ENCODE assay signal across 2 cellular contexts in the genomic region with DNA sequence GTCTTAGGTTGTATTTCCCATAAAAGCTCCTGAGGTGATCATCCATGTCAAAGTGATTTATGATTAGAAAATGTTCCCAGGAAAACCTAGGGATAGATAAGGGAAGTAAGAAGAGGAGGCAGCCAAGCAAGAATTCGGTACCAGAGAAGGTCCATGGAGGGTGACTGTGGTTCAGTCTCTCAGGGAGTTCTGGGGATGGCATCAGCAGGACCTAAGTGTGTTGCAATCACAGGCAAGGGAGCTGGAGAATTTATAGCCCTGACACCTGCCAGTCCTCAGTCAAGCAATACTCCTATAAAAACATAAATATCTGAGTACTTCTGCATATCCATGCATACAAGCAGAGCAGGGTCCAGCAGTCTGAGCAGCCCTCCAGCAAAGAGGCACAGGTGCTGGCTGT.
A peak's percentile ranks its signal among the peaks of the same experiment; 100 is the strongest.
TF ChIP-seq lines count a peak whose summit lies in the region.

No MANE protein-coding gene starts in this region.

TF ChIP-seq in HepG2, 621 proteins besides CTCF, POLR2A, EP300 and RAD21 (continued from another document):
- TF ChIP-seq CEBPB (IDR thresholded peaks at IDR 0.05; ENCODE audit: borderline replicate concordance, low read depth, low read length) (peak; percentile 49; the same call in 1 of the 2 replicates), ZNF782 (CRISPR knock-in tag; IDR thresholded peaks at IDR 0.05; ENCODE audit: borderline replicate concordance) (no peak), MEIS1 (CRISPR knock-in tag; IDR thresholded peaks at IDR 0.05; ENCODE audit: borderline replicate concordance) (no peak)
- TF ChIP-seq, protein P1, sequence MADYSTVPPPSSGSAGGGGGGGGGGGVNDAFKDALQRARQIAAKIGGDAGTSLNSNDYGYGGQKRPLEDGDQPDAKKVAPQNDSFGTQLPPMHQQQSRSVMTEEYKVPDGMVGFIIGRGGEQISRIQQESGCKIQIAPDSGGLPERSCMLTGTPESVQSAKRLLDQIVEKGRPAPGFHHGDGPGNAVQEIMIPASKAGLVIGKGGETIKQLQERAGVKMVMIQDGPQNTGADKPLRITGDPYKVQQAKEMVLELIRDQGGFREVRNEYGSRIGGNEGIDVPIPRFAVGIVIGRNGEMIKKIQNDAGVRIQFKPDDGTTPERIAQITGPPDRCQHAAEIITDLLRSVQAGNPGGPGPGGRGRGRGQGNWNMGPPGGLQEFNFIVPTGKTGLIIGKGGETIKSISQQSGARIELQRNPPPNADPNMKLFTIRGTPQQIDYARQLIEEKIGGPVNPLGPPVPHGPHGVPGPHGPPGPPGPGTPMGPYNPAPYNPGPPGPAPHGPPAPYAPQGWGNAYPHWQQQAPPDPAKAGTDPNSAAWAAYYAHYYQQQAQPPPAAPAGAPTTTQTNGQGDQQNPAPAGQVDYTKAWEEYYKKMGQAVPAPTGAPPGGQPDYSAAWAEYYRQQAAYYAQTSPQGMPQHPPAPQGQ (CRISPR knock-in tag; IDR thresholded peaks at IDR 0.05; ENCODE audit: borderline replicate concordance) = no peak

TF ChIP-seq in K562, 482 proteins besides CTCF, POLR2A, EP300 and RAD21:
- TF ChIP-seq, protein P2, sequence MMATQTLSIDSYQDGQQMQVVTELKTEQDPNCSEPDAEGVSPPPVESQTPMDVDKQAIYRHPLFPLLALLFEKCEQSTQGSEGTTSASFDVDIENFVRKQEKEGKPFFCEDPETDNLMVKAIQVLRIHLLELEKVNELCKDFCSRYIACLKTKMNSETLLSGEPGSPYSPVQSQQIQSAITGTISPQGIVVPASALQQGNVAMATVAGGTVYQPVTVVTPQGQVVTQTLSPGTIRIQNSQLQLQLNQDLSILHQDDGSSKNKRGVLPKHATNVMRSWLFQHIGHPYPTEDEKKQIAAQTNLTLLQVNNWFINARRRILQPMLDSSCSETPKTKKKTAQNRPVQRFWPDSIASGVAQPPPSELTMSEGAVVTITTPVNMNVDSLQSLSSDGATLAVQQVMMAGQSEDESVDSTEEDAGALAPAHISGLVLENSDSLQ (IDR thresholded peaks at IDR 0.05) = peak; percentile 59
- no peak for TF ChIP-seq STAG1 (CRISPR knock-in tag; IDR thresholded peaks at IDR 0.05; ENCODE audit: borderline replicate concordance)
- no peak for TF ChIP-seq CEBPG (CRISPR knock-in tag; IDR thresholded peaks at IDR 0.05)
- 0 out of 4 replicates have a peak, but pooled peaks have one; percentile 36 to 41 for TF ChIP-seq CEBPG (tag; conservative IDR thresholded peaks at IDR 0.05 in 1 of 2, IDR thresholded peaks at IDR 0.05 in 1 of 2)
- TF ChIP-seq, protein P3, sequence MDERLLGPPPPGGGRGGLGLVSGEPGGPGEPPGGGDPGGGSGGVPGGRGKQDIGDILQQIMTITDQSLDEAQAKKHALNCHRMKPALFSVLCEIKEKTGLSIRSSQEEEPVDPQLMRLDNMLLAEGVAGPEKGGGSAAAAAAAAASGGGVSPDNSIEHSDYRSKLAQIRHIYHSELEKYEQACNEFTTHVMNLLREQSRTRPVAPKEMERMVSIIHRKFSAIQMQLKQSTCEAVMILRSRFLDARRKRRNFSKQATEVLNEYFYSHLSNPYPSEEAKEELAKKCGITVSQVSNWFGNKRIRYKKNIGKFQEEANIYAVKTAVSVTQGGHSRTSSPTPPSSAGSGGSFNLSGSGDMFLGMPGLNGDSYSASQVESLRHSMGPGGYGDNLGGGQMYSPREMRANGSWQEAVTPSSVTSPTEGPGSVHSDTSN (CRISPR knock-in tag; IDR thresholded peaks at IDR 0.05; ENCODE audit: low read depth) = no peak
- TF ChIP-seq, protein P3 (tag; conservative IDR thresholded peaks at IDR 0.05; ENCODE audit: low read depth) = peak; percentile 22; the same call in 1 of the 2 replicates
- TF ChIP-seq CEBPB (tag; IDR thresholded peaks at IDR 0.05) = peak; percentile 67
- TF ChIP-seq MYNN (IDR thresholded peaks at IDR 0.05) = no peak
- TF ChIP-seq MYNN (CRISPR knock-in tag; IDR thresholded peaks at IDR 0.05) = no peak
